In the genomic region with DNA sequence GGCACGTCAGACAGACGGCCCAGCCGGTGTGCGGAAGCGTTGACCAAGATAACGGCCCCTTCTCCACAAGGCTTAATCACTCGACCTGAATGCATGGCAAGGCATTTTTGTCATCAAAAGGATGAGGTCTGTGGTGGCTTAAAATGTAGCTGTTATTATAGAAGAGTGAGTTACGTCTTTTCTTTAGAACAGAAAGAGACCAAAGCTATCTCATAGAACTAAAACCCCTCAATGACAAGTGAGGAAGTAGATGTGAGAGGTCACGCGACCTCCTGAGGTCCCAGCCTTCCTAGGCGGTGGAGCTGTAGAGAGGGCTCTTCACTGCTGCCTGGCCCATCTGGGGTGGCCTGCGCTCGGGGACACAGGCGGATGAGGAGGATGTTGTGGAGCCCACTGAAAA, we compare ENCODE assay signal across 19 cellular contexts.
"Had no signal": no experiment of that assay in that cellular context is flagged by ENCODE, and none has a peak within 500 bp of the region (broad histone marks: within the 10 kb centered on the region; RNA-seq: fewer than 3 reads in every experiment).

No MANE protein-coding gene starts in this region.

- H3K9me3 ChIP-seq: Peyer's patch, SJCRH30, SK-N-SH had no signal

- H3K27ac ChIP-seq: Peyer's patch, RWPE1, SJCRH30 had no signal

- H3K4me3 ChIP-seq: Peyer's patch, SJCRH30 had no signal

- H3K4me3 Mint-ChIP-seq: activated CD8-positive, alpha-beta memory T cell treated with anti-CD3 and anti-CD28 coated beads, Interleukin-2, amount 10 ng/mL, durations not matched to agents 7 days and 5 days; activated naive CD4-positive, alpha-beta T cell treated with anti-CD3 and anti-CD28 coated beads, Interleukin-2, amount 50 U/mL, for 24 hours; brain; central memory CD8-positive, alpha-beta T cell had no signal

- H3K9ac ChIP-seq: SK-N-SH had no signal

- H3K27me3 Mint-ChIP-seq: activated naive CD4-positive, alpha-beta T cell treated with anti-CD3 and anti-CD28 coated beads, Interleukin-2, amount 50 U/mL, for 24 hours had no signal

- H3K9me3 Mint-ChIP-seq: activated naive CD4-positive, alpha-beta T cell treated with anti-CD3 and anti-CD28 coated beads, Interleukin-2, amount 50 U/mL, for 24 hours; brain; central memory CD8-positive, alpha-beta T cell had no signal

- H3K4me2 ChIP-seq: SK-N-SH had no signal

- H3K36me3 Mint-ChIP-seq: activated CD8-positive, alpha-beta memory T cell treated with anti-CD3 and anti-CD28 coated beads, Interleukin-2, amount 10 ng/mL, durations not matched to agents 7 days and 5 days; activated naive CD4-positive, alpha-beta T cell treated with anti-CD3 and anti-CD28 coated beads, Interleukin-2, amount 50 U/mL, for 24 hours; brain had no signal

- H3K27me3 ChIP-seq: Peyer's patch, SJCRH30 had no signal

- H3K36me3 ChIP-seq: Peyer's patch, SJCRH30 had no signal

- DNase-seq: activated CD4-positive, alpha-beta T cell treated with anti-CD3 and anti-CD28 coated beads for 4 hours; activated CD8-positive, alpha-beta memory T cell treated with anti-CD3 and anti-CD28 coated beads, Interleukin-2, amount 10 ng/mL, durations not matched to agents 7 days and 5 days; amygdala; KBM-7; NCI-H1048; NCI-H146; NCI-H187 treated with DMSO at 0.1 percent for 48 hours; NCI-H2081 treated with DMSO at 0.1 percent for 48 hours; NCI-H446; NCI-H524; Peyer's patch; Right ventricle myocardium superior; SJCRH30; SK-N-SH; SW 1271 had no signal

- H3K27ac Mint-ChIP-seq: activated CD8-positive, alpha-beta memory T cell treated with anti-CD3 and anti-CD28 coated beads, Interleukin-2, amount 10 ng/mL, durations not matched to agents 7 days and 5 days; activated naive CD4-positive, alpha-beta T cell treated with anti-CD3 and anti-CD28 coated beads, Interleukin-2, amount 50 U/mL, for 24 hours; brain had no signal

- H3K4me1 ChIP-seq: Peyer's patch, SJCRH30 had no signal
